In genomic region chr1:236110137-236110536, GRCh38 we compare ENCODE assay signal across 20 cellular contexts. TPM values are rescaled to one million over a fixed set of nuclear protein-coding genes. Genes with fewer than 3 reads are reported as not detected.
DNase-seq lines count a peak whose midpoint lies in the region; ATAC-seq, FAIRE-seq and TF ChIP-seq lines count a peak whose summit lies in the region.
"Had no signal": no experiment of that assay in that cellular context is flagged by ENCODE, and none has a peak within 500 bp of the region (broad histone marks: within the 10 kb centered on the region; RNA-seq: fewer than 3 reads in every experiment).

No MANE protein-coding gene starts in this region.

- H2AFZ ChIP-seq in H1 (ENCODE audit: low read length), result no peak overlapping the region
- H2AFZ ChIP-seq: GM23248 had no signal

- no peak for TF ChIP-seq RAD21 in H1 (IDR thresholded peaks at IDR 0.05 in 1 of 2, conservative IDR thresholded peaks at IDR 0.05 in 1 of 2; ENCODE audit: low read depth in 2 of 2, low read length in 2 of 2)

- no peak for TF ChIP-seq POLR2A in H1 (IDR thresholded peaks at IDR 0.05; ENCODE audit: control extremely low read depth in 1 of 2, low read depth in 2 of 2, low read length in 2 of 2)

- POLR2A ChIA-PET in HEK293 (lab: Yijun Ruan, JAX), result no interaction called here
- POLR2A ChIA-PET in H1 (lab: Charles Lee; ENCODE audit: partially characterized antibody), result no interaction called here

- H4K20me1 ChIP-seq in H1 (replicated peaks in 1 of 2; ENCODE audit: control insufficient read depth in 1 of 2, insufficient read depth in 2 of 2, low read length in 2 of 2), result no peaks in the 10 kb centered on the region
- H4K20me1 ChIP-seq: BLaER1 had no signal

- no peak overlapping the region for H2BK20ac ChIP-seq in H1 (ENCODE audit: low read length)

- H3K23ac ChIP-seq in H1 (ENCODE audit: insufficient read length), result no peak overlapping the region

- no peak overlapping the region for H2BK12ac ChIP-seq in H1 (ENCODE audit: low read depth, low read length)

- no peaks in the 10 kb centered on the region for H3K9me3 ChIP-seq in HEK293 (ENCODE audit: control insufficient read depth, insufficient read depth, low read depth, low read length)
- H3K9me3 ChIP-seq in H1 (ENCODE audit: insufficient read depth in 2 of 2, low read depth in 1 of 2, low read length in 1 of 2), result no peaks in the 10 kb centered on the region
- H3K9me3 ChIP-seq: BLaER1, Caco-2 had no signal

- no peaks in the 10 kb centered on the region for H3K23me2 ChIP-seq in H1 (ENCODE audit: low read depth, low read length)

- no peak overlapping the region for H3K27ac Mint-ChIP-seq in nephron progenitor cell
- H3K27ac Mint-ChIP-seq: B cell; CD4-positive, CD25-positive, alpha-beta regulatory T cell; CD8-positive, alpha-beta T cell; H9; HFFc6 had no signal

- H3K79me1 ChIP-seq in H1 (ENCODE audit: low read depth, low read length), result no peaks in the 10 kb centered on the region

- H3K36me3 Mint-ChIP-seq in nephron progenitor cell (ENCODE audit: low read depth), result no peaks in the 10 kb centered on the region
- H3K36me3 Mint-ChIP-seq: CD4-positive, CD25-positive, alpha-beta regulatory T cell; CD8-positive, alpha-beta T cell had no signal

- H4K5ac ChIP-seq in H1 (ENCODE audit: insufficient read length, low read depth, low read length), result no peak overlapping the region

- H2BK5ac ChIP-seq in H1 (ENCODE audit: low read depth, low read length), result no peak overlapping the region

- H3K56ac ChIP-seq in H1 (replicated peaks; ENCODE audit: insufficient read length, low read depth, low read length), result no peak overlapping the region

- CTCF ChIA-PET in HEK293 (lab: Yijun Ruan, JAX), result interaction anchor here (0.7 to 1.5 kb wide), 8 partner anchors 17 to 448 kb away, joined by 3 to 4 read pairs (median 3); no protein-coding TSS in a partner anchor
- CTCF ChIA-PET in H1 (lab: Charles Lee; ENCODE audit: partially characterized antibody), result interaction anchor here (0.9 to 8.6 kb wide), 11 partner anchors 8 to 422 kb away, joined by 3 to 61 read pairs (median 5); no protein-coding TSS in a partner anchor

- no peak for FAIRE-seq in H1 (lab: Jason Lieb, UNC)
- FAIRE-seq: GM12892 had no signal

- no peak overlapping the region for H3K4ac ChIP-seq in H1 (replicated peaks; ENCODE audit: insufficient read length, low read depth, low read length)

- H3K27me3 Mint-ChIP-seq in nephron progenitor cell (ENCODE audit: low read depth, poor library complexity), result peaks cover 6% of the 10 kb centered on the region
- H3K27me3 Mint-ChIP-seq: B cell had no signal

- no peak overlapping the region for H2BK120ac ChIP-seq in H1 (replicated peaks; ENCODE audit: low read depth, low read length)

- no peak overlapping the region for H3K18ac ChIP-seq in H1 (ENCODE audit: extremely low read depth, low read length)

- no peaks in the 10 kb centered on the region for H3K79me2 ChIP-seq in H1 (ENCODE audit: control insufficient read depth in 1 of 2, insufficient read depth in 2 of 2, low read length in 2 of 2)

- H3K4me1 Mint-ChIP-seq in nephron progenitor cell, result peaks cover 11% of the 10 kb centered on the region
- H3K4me1 Mint-ChIP-seq: B cell, H9 had no signal

- H3K4me3 Mint-ChIP-seq in nephron progenitor cell, result no peak overlapping the region
- H3K4me3 Mint-ChIP-seq: B cell; CD4-positive, CD25-positive, alpha-beta regulatory T cell; CD8-positive, alpha-beta T cell; H9; HFFc6 had no signal

- no peaks in the 10 kb centered on the region for H3K9me3 Mint-ChIP-seq in nephron progenitor cell
- H3K9me3 Mint-ChIP-seq: CD4-positive, CD25-positive, alpha-beta regulatory T cell; CD8-positive, alpha-beta T cell; H9; HFFc6 had no signal

- ATAC-seq in omental fat pad (ENCODE audit: low FRiP score), result peak; percentile 28
- no peak for ATAC-seq in GM18517 (IDR thresholded peaks at IDR 0.05; ENCODE audit: unreplicated experiment)
- ATAC-seq: CD8-positive, alpha-beta T cell; HCT116 had no signal

- no peak overlapping the region for H3K4me3 ChIP-seq in HEK293 (ENCODE audit: low read depth, low read length)
- no peak overlapping the region for H3K4me3 ChIP-seq in H1 (ENCODE audit: extremely low read depth in 1 of 4, insufficient read depth in 2 of 4, low read depth in 3 of 4, low read length in 4 of 4)
- H3K4me3 ChIP-seq: BLaER1, GM23248 had no signal

- no peaks in the 10 kb centered on the region for H3K36me3 ChIP-seq in HEK293 (ENCODE audit: control insufficient read depth in 2 of 2, insufficient read depth in 1 of 2, low read length in 2 of 2)
- no peaks in the 10 kb centered on the region for H3K36me3 ChIP-seq in H1 (ENCODE audit: control insufficient read depth in 2 of 4, insufficient read depth in 4 of 4, low read length in 3 of 4)
- H3K36me3 ChIP-seq: BLaER1 had no signal

- H3K27me3 ChIP-seq in H1 (replicated peaks in 1 of 4; ENCODE audit: control insufficient read depth in 3 of 4, extremely low read depth in 1 of 4, insufficient read depth in 3 of 4, low read length in 3 of 4), result no peaks in the 10 kb centered on the region
- H3K27me3 ChIP-seq: BLaER1 had no signal

- DNase-seq in AG20443 (ENCODE audit: low spot score) (peak; percentile 5), H1 (ENCODE audit: low read depth in 1 of 2, low spot score in 2 of 2) (no peak), omental fat pad (ENCODE audit: low spot score) (no peak), NCI-H128 (lab: John Stamatoyannopoulos, UW; ENCODE audit: unreplicated experiment) (no peak), nephron progenitor cell (no peak)
- DNase-seq: Caco-2; CD8-positive, alpha-beta T cell; DMS153; DND-41; H9 had no signal

- no peak overlapping the region for H3K4me2 ChIP-seq in H1 (ENCODE audit: insufficient read depth in 1 of 2, low read depth in 2 of 2, low read length in 2 of 2)
- H3K4me2 ChIP-seq: BLaER1 had no signal

- H3K14ac ChIP-seq in H1 (ENCODE audit: insufficient read length), result no peak overlapping the region

- 0 out of 2 replicates have a peak overlapping the region, but pooled peaks have one; percentile 46 for H4K8ac ChIP-seq in H1 (ENCODE audit: extremely low read depth, insufficient read depth, low read length)

- H3K9ac ChIP-seq in H1 (replicated peaks in 1 of 4; ENCODE audit: extremely low read depth in 1 of 4, low read depth in 3 of 4, low read length in 3 of 4), result no peak overlapping the region
- H3K9ac ChIP-seq: BLaER1, GM23248 had no signal

- 92% methylated on average over 13 of the region's 13 CpGs; no CpG with 5 or more reads in 1 of the 2 experiments for WGBS in H1 (ENCODE audit: extremely low coverage in 1 of 2, insufficient coverage in 1 of 2, insufficient read length in 1 of 2, insufficient replicate concordance in 2 of 2, low coverage in 1 of 2, low lambda C conversion rate in 2 of 2, missing lambda C conversion rate in 1 of 2), 2 experiments

- H2BK15ac ChIP-seq in H1 (ENCODE audit: low read length), result no peak overlapping the region

- H3K27ac ChIP-seq in HEK293 (ENCODE audit: extremely low read depth, low read depth, low read length) (no peak overlapping the region), H1 (ENCODE audit: low read depth, low read length) (no peak overlapping the region)
- H3K27ac ChIP-seq: BLaER1, C4-2B, GM23248 had no signal

- no peak for TF ChIP-seq EP300 in H1 (IDR thresholded peaks at IDR 0.05; ENCODE audit: borderline replicate concordance in 1 of 2, low read depth in 2 of 2, low read length in 2 of 2)

- no peak overlapping the region for H4K91ac ChIP-seq in H1 (replicated peaks; ENCODE audit: insufficient read length, low read length)

- H2AK5ac ChIP-seq in H1 (ENCODE audit: low read depth, low read length), result no peak overlapping the region

- H3K4me1 ChIP-seq in HEK293 (ENCODE audit: control insufficient read depth, insufficient read depth, low read length) (no peaks in the 10 kb centered on the region), H1 (replicated peaks in 1 of 4; ENCODE audit: control insufficient read depth in 3 of 4, insufficient read depth in 4 of 4, low read length in 3 of 4) (no peaks in the 10 kb centered on the region)

- TF ChIP-seq CTCF in HEK293 (tag by site-specific recombination; IDR thresholded peaks at IDR 0.05) (no peak), H1 (IDR thresholded peaks at IDR 0.05; ENCODE audit: control extremely low read depth in 1 of 3, insufficient read depth in 1 of 3, low read depth in 1 of 3, low read length in 3 of 3) (no peak), omental fat pad (IDR thresholded peaks at IDR 0.05) (no peak), nephron progenitor cell (IDR thresholded peaks at IDR 0.05) (no peak)

TF ChIP-seq in HEK293, 187 proteins besides CTCF, POLR2A, EP300 and RAD21:
- TF ChIP-seq SCRT2 (tag by site-specific recombination; IDR thresholded peaks at IDR 0.05) (peak; percentile 67), SCRT1 (tag by site-specific recombination; IDR thresholded peaks at IDR 0.05; ENCODE audit: borderline replicate concordance) (peak; percentile 27; the same call in 1 of the 2 replicates), ZNF292 (tag by site-specific recombination; IDR thresholded peaks at IDR 0.05; ENCODE audit: borderline replicate concordance, low read depth) (no peak)
TF ChIP-seq in HEK293: peak in this region for 2.

TF ChIP-seq in H1, 55 proteins besides CTCF, POLR2A, EP300 and RAD21:
- TF ChIP-seq SIX5 (IDR thresholded peaks at IDR 0.05; ENCODE audit: low read depth, low read length), result no peak

RNA-seq across cellular contexts. Expression of gene GPR137B, which starts 32.2 kb away (rescaled TPM):
- total RNA-seq in H1 (2021; fragmentation: NEBNext Ultra II Directional; extraction: Animal tissue kit (Norgen Biotek cat#: 25700)), result 7.4 and 7.7 TPM in 2 replicates
- polyA plus RNA-seq in H1 (2011; rRNA removed), result 6.4 and 6.9 TPM in 2 replicates
- 3.8 TPM for polyA plus RNA-seq in H1 (2011; cell fraction: cytosol; rRNA removed)
- 17.5 TPM for polyA plus RNA-seq in H1 (2011; cell fraction: nucleus; rRNA removed)
- polyA plus RNA-seq in H1 (2012, experiment 1 of 2), result 4.8 to 6.8 TPM (median 6.4 TPM) in 4 replicates
- polyA plus RNA-seq in H1 (2012, experiment 2 of 2), result 2.7 TPM
- 7.5 TPM for polyA plus RNA-seq in H1 (2013, experiment 1 of 2)
- polyA plus RNA-seq in H1 (2013, experiment 2 of 2), result 8.2 TPM
- polyA minus RNA-seq in H1 (2011; rRNA and poly(A)+ RNA removed), result 6.5 and 7.5 TPM in 2 replicates
- 2.5 TPM for polyA minus RNA-seq in H1 (2011; cell fraction: cytosol; rRNA and poly(A)+ RNA removed)
- 16.5 TPM for polyA minus RNA-seq in H1 (2011; cell fraction: nucleus; rRNA and poly(A)+ RNA removed)
- total RNA-seq in omental fat pad, result 10 to 100 TPM; 13.7 to 37.7 (median 26.0) TPM

RNA-seq across cellular contexts. Expression of gene NID1, which starts 45.2 kb away (rescaled TPM):
- total RNA-seq in H1 (2021; fragmentation: NEBNext Ultra II Directional; extraction: Animal tissue kit (Norgen Biotek cat#: 25700)), result 24.9 and 25.4 TPM in 2 replicates
- polyA plus RNA-seq in H1 (2011; rRNA removed), result 20.9 and 32.3 TPM in 2 replicates
- 13.5 TPM for polyA plus RNA-seq in H1 (2011; cell fraction: cytosol; rRNA removed)
- 41.0 TPM for polyA plus RNA-seq in H1 (2011; cell fraction: nucleus; rRNA removed)
- polyA plus RNA-seq in H1 (2012, experiment 1 of 2), result 23.2 to 28.5 TPM (median 24.9 TPM) in 4 replicates
- polyA plus RNA-seq in H1 (2012, experiment 2 of 2), result 10.7 TPM
- polyA plus RNA-seq in H1 (2013, experiment 1 of 2), result 82.7 TPM
- 66.1 TPM for polyA plus RNA-seq in H1 (2013, experiment 2 of 2)
- 23.0 and 27.1 TPM in 2 replicates for polyA minus RNA-seq in H1 (2011; rRNA and poly(A)+ RNA removed)
- 21.0 TPM for polyA minus RNA-seq in H1 (2011; cell fraction: cytosol; rRNA and poly(A)+ RNA removed)
- 15.5 TPM for polyA minus RNA-seq in H1 (2011; cell fraction: nucleus; rRNA and poly(A)+ RNA removed)
- 100 to 1,000 TPM; 131 to 458 (median 203) TPM for total RNA-seq in omental fat pad
- total RNA-seq: B cell; CD8-positive, alpha-beta T cell had no signal
- polyA plus RNA-seq: CD4-positive, CD25-positive, alpha-beta regulatory T cell had no signal
